8 cellular contexts compared by ENCODE assay signal in the genomic region with DNA sequence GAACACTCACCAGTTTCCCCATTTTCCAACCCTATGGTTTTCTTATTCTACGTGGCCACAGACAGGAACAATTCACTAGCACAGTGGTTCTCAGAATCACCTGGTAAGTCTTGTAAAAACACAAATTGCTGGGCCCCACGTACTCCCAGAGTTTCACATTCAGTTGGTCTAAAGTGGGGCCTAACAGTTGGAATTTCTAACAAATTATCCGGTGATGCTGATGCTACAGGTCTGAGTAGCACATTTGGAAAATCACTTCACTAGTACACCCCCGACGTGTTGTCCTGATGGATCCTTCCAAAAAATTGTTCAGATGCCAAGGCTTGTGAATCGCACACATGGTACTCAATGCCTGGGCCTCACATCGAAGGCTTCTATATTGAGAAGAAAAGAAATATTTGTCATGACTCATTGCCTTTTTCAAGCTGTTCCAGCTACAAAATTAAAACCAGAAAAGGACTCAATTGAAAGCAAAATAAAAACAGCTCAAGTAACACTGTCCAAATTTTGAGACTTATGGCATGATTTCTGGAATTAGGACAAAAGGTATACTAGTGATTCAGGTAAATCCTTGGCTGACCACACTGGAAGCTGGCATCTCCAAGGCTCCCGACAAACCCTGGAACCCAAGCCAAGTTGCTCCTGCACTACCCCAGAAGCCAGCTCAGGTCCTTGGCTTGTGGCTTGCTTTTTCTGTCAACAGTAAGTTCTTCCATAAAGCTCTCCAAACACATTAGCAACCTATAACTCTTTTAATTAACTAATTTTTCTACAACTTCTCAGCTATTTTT. TPM values are rescaled to one million over a fixed set of nuclear protein-coding genes. Genes with fewer than 3 reads are reported as not detected.
DNase-seq lines count a peak whose midpoint lies in the region; ATAC-seq and TF ChIP-seq lines count a peak whose summit lies in the region.

No MANE protein-coding gene starts in this region.

- H3K9me2 ChIP-seq in GM23338 (ENCODE audit: insufficient read depth), result no peaks in the 10 kb centered on the region

- H3K27ac Mint-ChIP-seq in GM23338 (peak overlapping the region; percentile 28; the same call in 1 of the 2 replicates), progenitor cell of endocrine pancreas (no peak overlapping the region)

- no peaks in the 10 kb centered on the region for H3K36me3 ChIP-seq in GM23338 (ENCODE audit: insufficient read depth)
- H3K36me3 ChIP-seq in skeletal muscle satellite cell (ENCODE audit: insufficient read depth, low read length), result no peaks in the 10 kb centered on the region

- H3K4me1 ChIP-seq in GM23338 (ENCODE audit: insufficient read depth), result peaks cover 22% of the 10 kb centered on the region
- H3K4me1 ChIP-seq in skeletal muscle satellite cell (ENCODE audit: control insufficient read depth, insufficient read depth, low read length), result peaks cover 72% of the 10 kb centered on the region

- H3K9me3 ChIP-seq in skeletal muscle satellite cell (replicated peaks; ENCODE audit: low read length), result no peaks in the 10 kb centered on the region

- H3K27me3 Mint-ChIP-seq in GM23338 (ENCODE audit: insufficient read depth, low read depth, poor library complexity) (peaks cover 6% of the 10 kb centered on the region), progenitor cell of endocrine pancreas (no peaks in the 10 kb centered on the region)

- H3K9ac ChIP-seq in skeletal muscle satellite cell (ENCODE audit: low read depth, low read length), result peak overlapping the region; percentile 79

- no peaks in the 10 kb centered on the region for H3F3A ChIP-seq in GM23338 (replicated peaks; ENCODE audit: low read depth)

- H2AFZ ChIP-seq in GM23338, result 0 out of 2 replicates have a peak overlapping the region, but pooled peaks have one; percentile 9

- TF ChIP-seq CTCF in GM23338 (conservative IDR thresholded peaks at IDR 0.05; ENCODE audit: low read depth in 2 of 2) (no peak), progenitor cell of endocrine pancreas (IDR thresholded peaks at IDR 0.05; ENCODE audit: unreplicated experiment) (no peak)

- DNase-seq in GM23338 (ENCODE audit: low spot score), result no peak
- DNase-seq in RPMI7951 (ENCODE audit: low read depth), result peak; percentile 99
- no peak for DNase-seq in epithelial cell of prostate (ENCODE audit: low read depth, low spot score)
- DNase-seq in progenitor cell of endocrine pancreas (ENCODE audit: low spot score, unreplicated experiment), result no peak
- no peak for DNase-seq in NCI-H82 treated with DMSO at 0.1 percent for 48 hours (lab: John Stamatoyannopoulos, UW; ENCODE audit: unreplicated experiment)

- no peaks in the 10 kb centered on the region for H4K20me1 ChIP-seq in GM23338 (replicated peaks; ENCODE audit: insufficient read depth)

- no peaks in the 10 kb centered on the region for H3K79me2 ChIP-seq in GM23338 (replicated peaks; ENCODE audit: insufficient read depth)

- H3K27ac ChIP-seq in GM23338 (ENCODE audit: low read depth), result peak overlapping the region; percentile 22; the same call in 1 of the 2 replicates
- H3K27ac ChIP-seq in epithelial cell of prostate, result peak overlapping the region; percentile 85

- no peak overlapping the region for H3K4me3 Mint-ChIP-seq in GM23338
- no peak overlapping the region for H3K4me3 Mint-ChIP-seq in progenitor cell of endocrine pancreas (ENCODE audit: low read depth)

- H3K4me1 Mint-ChIP-seq in GM23338, result peaks cover 42% of the 10 kb centered on the region
- peaks cover 14% of the 10 kb centered on the region for H3K4me1 Mint-ChIP-seq in progenitor cell of endocrine pancreas (ENCODE audit: low read depth)

- ATAC-seq in GM23338, result no peak
- no peak for ATAC-seq in HG03432 (IDR thresholded peaks at IDR 0.05; ENCODE audit: unreplicated experiment)
- ATAC-seq in GM21526 (IDR thresholded peaks at IDR 0.05; ENCODE audit: low FRiP score, unreplicated experiment), result no peak

- H3K27me3 ChIP-seq in GM23338 (ENCODE audit: insufficient read depth), result no peaks in the 10 kb centered on the region
- no peaks in the 10 kb centered on the region for H3K27me3 ChIP-seq in skeletal muscle satellite cell (ENCODE audit: control insufficient read depth, insufficient read depth, low read length)

- no peak overlapping the region for H3K4me3 ChIP-seq in GM23338
- H3K4me3 ChIP-seq in skeletal muscle satellite cell (ENCODE audit: low read length), result peak overlapping the region; percentile 15

- H3K9me3 Mint-ChIP-seq in GM23338, result peaks cover 3% of the 10 kb centered on the region; the same call in 1 of the 3 replicates
- H3K9me3 Mint-ChIP-seq in progenitor cell of endocrine pancreas (ENCODE audit: low read depth), result no peaks in the 10 kb centered on the region

- no peak overlapping the region for H3K4me2 ChIP-seq in GM23338
- peak overlapping the region; percentile 75 for H3K4me2 ChIP-seq in skeletal muscle satellite cell (ENCODE audit: low read length)

- no peaks in the 10 kb centered on the region; the same call in 2 of the 3 replicates for H3K36me3 Mint-ChIP-seq in GM23338 (ENCODE audit: low read depth)
- H3K36me3 Mint-ChIP-seq in progenitor cell of endocrine pancreas (ENCODE audit: insufficient read depth), result no peaks in the 10 kb centered on the region

TF ChIP-seq in GM23338, 12 proteins besides CTCF, POLR2A, EP300 and RAD21 (continues in another document):
- TF ChIP-seq CREB1 (CRISPR knock-in tag; IDR thresholded peaks at IDR 0.05; ENCODE audit: low read depth), result no peak
- TF ChIP-seq ZNF114 (CRISPR knock-in tag; IDR thresholded peaks at IDR 0.05), result no peak
- no peak for TF ChIP-seq STAT1 (IDR thresholded peaks at IDR 0.05; ENCODE audit: unreplicated experiment)
- TF ChIP-seq, protein P1, sequence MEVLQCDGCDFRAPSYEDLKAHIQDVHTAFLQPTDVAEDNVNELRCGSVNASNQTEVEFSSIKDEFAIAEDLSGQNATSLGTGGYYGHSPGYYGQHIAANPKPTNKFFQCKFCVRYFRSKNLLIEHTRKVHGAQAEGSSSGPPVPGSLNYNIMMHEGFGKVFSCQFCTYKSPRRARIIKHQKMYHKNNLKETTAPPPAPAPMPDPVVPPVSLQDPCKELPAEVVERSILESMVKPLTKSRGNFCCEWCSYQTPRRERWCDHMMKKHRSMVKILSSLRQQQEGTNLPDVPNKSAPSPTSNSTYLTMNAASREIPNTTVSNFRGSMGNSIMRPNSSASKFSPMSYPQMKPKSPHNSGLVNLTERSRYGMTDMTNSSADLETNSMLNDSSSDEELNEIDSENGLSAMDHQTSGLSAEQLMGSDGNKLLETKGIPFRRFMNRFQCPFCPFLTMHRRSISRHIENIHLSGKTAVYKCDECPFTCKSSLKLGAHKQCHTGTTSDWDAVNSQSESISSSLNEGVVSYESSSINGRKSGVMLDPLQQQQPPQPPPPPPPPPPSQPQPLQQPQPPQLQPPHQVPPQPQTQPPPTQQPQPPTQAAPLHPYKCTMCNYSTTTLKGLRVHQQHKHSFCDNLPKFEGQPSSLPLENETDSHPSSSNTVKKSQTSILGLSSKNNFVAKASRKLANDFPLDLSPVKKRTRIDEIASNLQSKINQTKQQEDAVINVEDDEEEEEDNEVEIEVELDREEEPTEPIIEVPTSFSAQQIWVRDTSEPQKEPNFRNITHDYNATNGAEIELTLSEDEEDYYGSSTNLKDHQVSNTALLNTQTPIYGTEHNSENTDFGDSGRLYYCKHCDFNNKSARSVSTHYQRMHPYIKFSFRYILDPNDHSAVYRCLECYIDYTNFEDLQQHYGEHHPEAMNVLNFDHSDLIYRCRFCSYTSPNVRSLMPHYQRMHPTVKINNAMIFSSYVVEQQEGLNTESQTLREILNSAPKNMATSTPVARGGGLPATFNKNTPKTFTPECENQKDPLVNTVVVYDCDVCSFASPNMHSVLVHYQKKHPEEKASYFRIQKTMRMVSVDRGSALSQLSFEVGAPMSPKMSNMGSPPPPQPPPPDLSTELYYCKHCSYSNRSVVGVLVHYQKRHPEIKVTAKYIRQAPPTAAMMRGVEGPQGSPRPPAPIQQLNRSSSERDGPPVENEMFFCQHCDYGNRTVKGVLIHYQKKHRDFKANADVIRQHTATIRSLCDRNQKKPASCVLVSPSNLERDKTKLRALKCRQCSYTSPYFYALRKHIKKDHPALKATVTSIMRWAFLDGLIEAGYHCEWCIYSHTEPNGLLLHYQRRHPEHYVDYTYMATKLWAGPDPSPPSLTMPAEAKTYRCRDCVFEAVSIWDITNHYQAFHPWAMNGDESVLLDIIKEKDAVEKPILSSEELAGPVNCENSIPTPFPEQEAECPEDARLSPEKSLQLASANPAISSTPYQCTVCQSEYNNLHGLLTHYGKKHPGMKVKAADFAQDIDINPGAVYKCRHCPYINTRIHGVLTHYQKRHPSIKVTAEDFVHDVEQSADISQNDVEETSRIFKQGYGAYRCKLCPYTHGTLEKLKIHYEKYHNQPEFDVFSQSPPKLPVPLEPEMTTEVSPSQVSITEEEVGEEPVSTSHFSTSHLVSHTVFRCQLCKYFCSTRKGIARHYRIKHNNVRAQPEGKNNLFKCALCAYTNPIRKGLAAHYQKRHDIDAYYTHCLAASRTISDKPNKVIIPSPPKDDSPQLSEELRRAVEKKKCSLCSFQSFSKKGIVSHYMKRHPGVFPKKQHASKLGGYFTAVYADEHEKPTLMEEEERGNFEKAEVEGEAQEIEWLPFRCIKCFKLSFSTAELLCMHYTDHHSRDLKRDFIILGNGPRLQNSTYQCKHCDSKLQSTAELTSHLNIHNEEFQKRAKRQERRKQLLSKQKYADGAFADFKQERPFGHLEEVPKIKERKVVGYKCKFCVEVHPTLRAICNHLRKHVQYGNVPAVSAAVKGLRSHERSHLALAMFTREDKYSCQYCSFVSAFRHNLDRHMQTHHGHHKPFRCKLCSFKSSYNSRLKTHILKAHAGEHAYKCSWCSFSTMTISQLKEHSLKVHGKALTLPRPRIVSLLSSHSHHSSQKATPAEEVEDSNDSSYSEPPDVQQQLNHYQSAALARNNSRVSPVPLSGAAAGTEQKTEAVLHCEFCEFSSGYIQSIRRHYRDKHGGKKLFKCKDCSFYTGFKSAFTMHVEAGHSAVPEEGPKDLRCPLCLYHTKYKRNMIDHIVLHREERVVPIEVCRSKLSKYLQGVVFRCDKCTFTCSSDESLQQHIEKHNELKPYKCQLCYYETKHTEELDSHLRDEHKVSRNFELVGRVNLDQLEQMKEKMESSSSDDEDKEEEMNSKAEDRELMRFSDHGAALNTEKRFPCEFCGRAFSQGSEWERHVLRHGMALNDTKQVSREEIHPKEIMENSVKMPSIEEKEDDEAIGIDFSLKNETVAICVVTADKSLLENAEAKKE (CRISPR knock-in tag; IDR thresholded peaks at IDR 0.05), result no peak

RNA-seq across cellular contexts. Expression of a gene that starts 12.9 kb away (rescaled TPM):
- 214 and 228 TPM in 2 replicates for total RNA-seq in GM23338 (2014; rRNA removed; shearing (Covaris generic))
- 131 and 137 TPM in 2 replicates for polyA plus RNA-seq in GM23338 (2016; fragmentation: Nextera tagmentation; extraction: Ambion mirVana)
- 11,641 and 12,249 TPM in 2 replicates for total RNA-seq in RPMI7951 (2014; rRNA removed; shearing (Covaris generic))
- total RNA-seq in skeletal muscle satellite cell (2012; rRNA removed), result 9,208 and 11,075 TPM in 2 replicates
- 172 and 261 TPM in 2 replicates for total RNA-seq in progenitor cell of endocrine pancreas

RNA-seq across cellular contexts. Expression of a gene that starts 13.7 kb away (rescaled TPM):
- total RNA-seq in GM23338 (2014; rRNA removed; shearing (Covaris generic)), result 30.8 and 37.7 TPM in 2 replicates
- polyA plus RNA-seq in GM23338 (2016; fragmentation: Nextera tagmentation; extraction: Ambion mirVana), result 12.0 and 16.0 TPM in 2 replicates
- total RNA-seq in RPMI7951 (2014; rRNA removed; shearing (Covaris generic)), result 9.9 and 18.1 TPM in 2 replicates
- 4.8 and 5.8 TPM in 2 replicates for total RNA-seq in skeletal muscle satellite cell (2012; rRNA removed)
- 10.4 and 14.3 TPM in 2 replicates for total RNA-seq in progenitor cell of endocrine pancreas

Comparison
In these comparisons a context has a peak if more than half of its experiments do, and no peak if none do; other contexts are left out.
1. RNA of a gene that starts 12.9 kb away (total RNA-seq): 11,641 to 12,249 TPM in RPMI7951; 214 to 228 TPM in GM23338 and 172 to 261 TPM in progenitor cell of endocrine pancreas; every median in the first group is over 10 times any median in the second.